22 cellular contexts compared by ENCODE assay signal in the genomic region with DNA sequence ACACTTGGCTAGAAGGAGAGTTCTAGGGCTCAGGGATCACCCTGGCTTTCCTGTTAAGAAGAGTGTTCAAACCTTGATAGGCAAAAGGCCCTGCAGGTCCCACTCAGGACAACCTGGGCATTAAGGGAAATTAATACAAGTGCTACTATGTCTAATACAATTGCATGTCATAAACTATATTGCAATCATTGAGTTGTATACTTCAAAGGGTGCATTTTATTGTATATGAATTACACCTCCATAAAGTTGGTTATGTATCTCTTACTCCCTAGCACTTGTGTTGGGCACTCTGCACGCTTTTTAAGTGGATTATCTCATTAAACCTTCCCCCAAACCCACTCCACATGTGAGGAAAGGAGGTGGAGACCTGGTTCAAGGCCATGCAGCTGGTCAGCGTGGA.
"Had no signal": no experiment of that assay in that cellular context is flagged by ENCODE, and none has a peak within 500 bp of the region (broad histone marks: within the 10 kb centered on the region; RNA-seq: fewer than 3 reads in every experiment).

No MANE protein-coding gene starts in this region.

- H3K27me3 Mint-ChIP-seq: activated CD4-positive, alpha-beta T cell treated with anti-CD3 and anti-CD28 coated beads, Interleukin-2, amount 10 ng/mL, durations not matched to agents 24 days and 14 days; activated naive CD4-positive, alpha-beta T cell treated with anti-CD3 and anti-CD28 coated beads, Interleukin-2, amount 50 U/mL, for 24 hours; activated naive CD8-positive, alpha-beta T cell treated with anti-CD3 and anti-CD28 coated beads, Interleukin-2, amount 50 U/mL, for 24 hours had no signal

- H3K9ac ChIP-seq: KMS-11 had no signal

- H3K27ac ChIP-seq: ascending aorta, KMS-11 had no signal

- H3K4me3 ChIP-seq: ascending aorta had no signal

- H3K9me3 ChIP-seq: ascending aorta had no signal

- H3K27me3 ChIP-seq: ascending aorta had no signal

- H3K36me3 ChIP-seq: ascending aorta had no signal

- FAIRE-seq: RCC 7860 had no signal

- DNase-seq: activated B cell treated with CpG ODN at 0.5 μM for 24 hours; activated CD4-positive, alpha-beta T cell treated with anti-CD3 and anti-CD28 coated beads for 1 hour; activated CD4-positive, alpha-beta T cell treated with anti-CD3 and anti-CD28 coated beads, Interleukin-2, amount 10 ng/mL, durations not matched to agents 24 days and 14 days; activated CD4-positive, alpha-beta T cell treated with anti-CD3 and anti-CD28 coated beads, Interleukin-2, amount 50 U/mL, for 48 hours; activated CD8-positive, alpha-beta memory T cell treated with anti-CD3 and anti-CD28 coated beads, Interleukin-2, amount 10 ng/mL, durations not matched to agents 7 days and 5 days; activated effector memory CD4-positive, alpha-beta T cell treated with Interleukin-2 at 50 U/mL for 16 hours; activated naive CD4-positive, alpha-beta T cell; activated naive CD8-positive, alpha-beta T cell treated with anti-CD3 and anti-CD28 coated beads, Interleukin-2, amount 50 U/mL, for 24 hours; activated T-cell treated with anti-CD3 and anti-CD28 coated beads, Interleukin-2, amount 50 U/mL, for 24 hours; amniotic stem cell; NCI-H1694 treated with DMSO at 0.1 percent for 48 hours; NCI-H2029 treated with DMSO at 0.1 percent for 48 hours; NCI-H446 treated with DMSO at 0.1 percent for 48 hours; NCI-H524 treated with DMSO at 0.1 percent for 48 hours had no signal

- H3K4me1 Mint-ChIP-seq: activated B cell treated with CpG ODN at 0.5 μM for 24 hours; activated CD4-positive, alpha-beta T cell treated with anti-CD3 and anti-CD28 coated beads, Interleukin-2, amount 10 ng/mL, durations not matched to agents 24 days and 14 days; activated CD8-positive, alpha-beta memory T cell treated with anti-CD3 and anti-CD28 coated beads, Interleukin-2, amount 10 ng/mL, durations not matched to agents 7 days and 5 days; activated naive CD4-positive, alpha-beta T cell treated with anti-CD3 and anti-CD28 coated beads, Interleukin-2, amount 50 U/mL, for 24 hours; activated naive CD8-positive, alpha-beta T cell treated with anti-CD3 and anti-CD28 coated beads, Interleukin-2, amount 50 U/mL, for 24 hours; central memory CD8-positive, alpha-beta T cell had no signal

- H3K36me3 Mint-ChIP-seq: activated CD8-positive, alpha-beta memory T cell treated with anti-CD3 and anti-CD28 coated beads, Interleukin-2, amount 10 ng/mL, durations not matched to agents 7 days and 5 days; activated naive CD4-positive, alpha-beta T cell treated with anti-CD3 and anti-CD28 coated beads, Interleukin-2, amount 50 U/mL, for 24 hours; brain had no signal

- H3K27ac Mint-ChIP-seq: activated B cell treated with CpG ODN at 0.5 μM for 24 hours; activated CD4-positive, alpha-beta T cell treated with anti-CD3 and anti-CD28 coated beads, Interleukin-2, amount 10 ng/mL, durations not matched to agents 24 days and 14 days; activated CD8-positive, alpha-beta memory T cell treated with anti-CD3 and anti-CD28 coated beads, Interleukin-2, amount 10 ng/mL, durations not matched to agents 7 days and 5 days; activated naive CD4-positive, alpha-beta T cell treated with anti-CD3 and anti-CD28 coated beads, Interleukin-2, amount 50 U/mL, for 24 hours; activated naive CD8-positive, alpha-beta T cell treated with anti-CD3 and anti-CD28 coated beads, Interleukin-2, amount 50 U/mL, for 24 hours; activated T-cell treated with anti-CD3 and anti-CD28 coated beads, Interleukin-2, amount 50 U/mL, for 24 hours; activated T-helper 1 cell treated with anti-CD3 and anti-CD28 coated beads, Interleukin-12 subunit alpha, Interleukin-12 subunit beta, Interleukin-2, Interleukin-4 antibody, amounts not matched to agents 30 ng/mL and 10 ng/mL and 1 ng/mL, durations not matched to agents 14 hours and 24 hours and 36 hours; T-helper 1 cell treated with Interleukin-12 subunit alpha and Interleukin-12 subunit beta and Interleukin-4 antibody, amounts not matched to agents 30 μg/mL and 1 μg/mL, for 36 hours had no signal

- H3K4me3 Mint-ChIP-seq: activated B cell treated with CpG ODN at 0.5 μM for 24 hours; activated CD4-positive, alpha-beta T cell treated with anti-CD3 and anti-CD28 coated beads, Interleukin-2, amount 10 ng/mL, durations not matched to agents 24 days and 14 days; activated CD8-positive, alpha-beta memory T cell treated with anti-CD3 and anti-CD28 coated beads, Interleukin-2, amount 10 ng/mL, durations not matched to agents 7 days and 5 days; activated naive CD4-positive, alpha-beta T cell treated with anti-CD3 and anti-CD28 coated beads, Interleukin-2, amount 50 U/mL, for 24 hours; activated naive CD8-positive, alpha-beta T cell treated with anti-CD3 and anti-CD28 coated beads, Interleukin-2, amount 50 U/mL, for 24 hours; activated T-cell treated with anti-CD3 and anti-CD28 coated beads, Interleukin-2, amount 50 U/mL, for 24 hours; activated T-helper 1 cell treated with anti-CD3 and anti-CD28 coated beads, Interleukin-12 subunit alpha, Interleukin-12 subunit beta, Interleukin-2, Interleukin-4 antibody, amounts not matched to agents 30 ng/mL and 10 ng/mL and 1 ng/mL, durations not matched to agents 14 hours and 24 hours and 36 hours; central memory CD8-positive, alpha-beta T cell; T-helper 1 cell treated with Interleukin-12 subunit alpha and Interleukin-12 subunit beta and Interleukin-4 antibody, amounts not matched to agents 30 μg/mL and 1 μg/mL, for 36 hours had no signal

- ATAC-seq: activated CD8-positive, alpha-beta memory T cell treated with anti-CD3 and anti-CD28 coated beads, Interleukin-2, amount 10 ng/mL, durations not matched to agents 7 days and 5 days; activated naive CD8-positive, alpha-beta T cell treated with anti-CD3 and anti-CD28 coated beads, Interleukin-2, amount 50 U/mL, for 24 hours had no signal

- H3K4me2 ChIP-seq: KMS-11 had no signal

- H3K9me3 Mint-ChIP-seq: activated B cell treated with CpG ODN at 0.5 μM for 24 hours; activated CD4-positive, alpha-beta T cell treated with anti-CD3 and anti-CD28 coated beads, Interleukin-2, amount 10 ng/mL, durations not matched to agents 24 days and 14 days; activated naive CD4-positive, alpha-beta T cell treated with anti-CD3 and anti-CD28 coated beads, Interleukin-2, amount 50 U/mL, for 24 hours; activated naive CD8-positive, alpha-beta T cell treated with anti-CD3 and anti-CD28 coated beads, Interleukin-2, amount 50 U/mL, for 24 hours; activated T-cell treated with anti-CD3 and anti-CD28 coated beads, Interleukin-2, amount 50 U/mL, for 24 hours; activated T-helper 1 cell treated with anti-CD3 and anti-CD28 coated beads, Interleukin-12 subunit alpha, Interleukin-12 subunit beta, Interleukin-2, Interleukin-4 antibody, amounts not matched to agents 30 ng/mL and 10 ng/mL and 1 ng/mL, durations not matched to agents 14 hours and 24 hours and 36 hours; central memory CD8-positive, alpha-beta T cell; T-helper 1 cell treated with Interleukin-12 subunit alpha and Interleukin-12 subunit beta and Interleukin-4 antibody, amounts not matched to agents 30 μg/mL and 1 μg/mL, for 36 hours had no signal
